In the genomic region with DNA sequence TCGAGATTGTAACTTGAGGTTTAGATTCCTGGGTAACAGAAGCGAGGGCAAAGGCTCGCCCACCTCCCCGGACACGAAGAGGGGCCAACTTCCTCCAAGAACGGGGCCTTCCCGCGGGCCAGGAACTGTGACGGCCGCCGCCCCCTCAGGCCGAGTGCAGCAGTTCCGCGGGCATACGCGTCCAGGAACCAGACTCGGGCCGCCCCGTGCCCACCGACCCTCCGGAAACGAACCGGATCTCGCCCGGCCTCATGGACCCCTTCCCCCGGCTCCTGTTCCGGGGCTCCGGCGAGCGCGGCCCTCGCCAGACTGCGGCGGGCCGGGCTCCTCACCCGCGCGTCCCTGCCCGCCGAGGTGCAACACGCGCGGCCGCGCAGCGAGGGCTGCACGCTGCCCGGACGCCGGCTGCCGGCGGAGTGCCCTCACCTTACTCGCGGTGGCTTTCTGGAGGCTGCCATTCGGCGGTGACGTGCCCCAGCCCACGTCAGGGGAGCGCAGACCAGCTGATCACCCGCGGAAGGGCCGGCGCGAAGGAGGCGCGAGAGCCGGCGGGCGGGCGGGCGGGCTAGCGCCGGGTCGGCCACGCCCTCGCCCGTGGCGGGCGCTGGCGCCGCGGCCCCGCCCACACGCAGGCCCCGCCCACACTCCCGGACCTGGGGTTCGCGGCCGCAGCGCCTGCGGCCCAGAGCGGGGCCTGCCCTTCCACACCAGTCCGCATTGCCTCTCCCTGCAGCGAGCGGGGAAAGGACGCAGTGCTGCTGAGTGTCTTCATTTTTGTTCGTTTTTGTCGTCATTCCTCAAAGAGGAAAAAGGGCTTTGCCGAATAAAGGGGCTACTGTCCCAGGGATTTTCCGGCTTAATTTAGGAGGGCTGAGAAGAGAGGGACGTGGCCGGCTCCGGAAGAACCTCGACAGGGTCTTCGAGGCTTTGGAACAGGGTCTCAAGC, we compare ENCODE assay signal across 8 cellular contexts. TPM values are rescaled to one million over a fixed set of nuclear protein-coding genes. Genes with fewer than 3 reads are reported as not detected.
DNase-seq lines count a peak whose midpoint lies in the region; ATAC-seq and TF ChIP-seq lines count a peak whose summit lies in the region.

Gene XPNPEP1, minus strand, starts transcription at position 536 of the 946 bp plus-strand sequence. Its CDS starts 78 bp downstream, at position 458.

- intact Hi-C loops in mammary epithelial cell (cut with micrococcal nuclease): loop anchor here (2.0 kb wide), 1 partner anchor 38 kb away; no protein-coding TSS in a partner anchor

- H3K4me2 ChIP-seq in mammary epithelial cell (ENCODE audit: insufficient read depth, low read depth, low read length): peak within 1 kb of the TSS; percentile 96

- DNase-seq in NCI-H510A (lab: John Stamatoyannopoulos, UW) (peak; percentile 3), NCI-H510A treated with DMSO at 0.1 percent for 48 hours (lab: John Stamatoyannopoulos, UW) (no peak), NCI-H2107 (lab: John Stamatoyannopoulos, UW) (peak; percentile 7), WERI-Rb-1 (peak; percentile 85), mammary epithelial cell (peak; percentile 81), immature natural killer cell (peak; percentile 90 to 92 (median 92)), smooth muscle cell of the brain vasculature (ENCODE audit: low read depth, low spot score) (peak; percentile 51)

- CTCF ChIA-PET in mammary epithelial cell (lab: Charles Lee; ENCODE audit: low non-redundant PET): interaction anchor here (1.1 kb wide), 1 partner anchor 56 kb away, joined by 9 read pairs; no protein-coding TSS in a partner anchor

- H3K4me1 Mint-ChIP-seq in immature natural killer cell: peaks cover 55 to 59% of the 10 kb centered on the region in 2 donors

- H3K27ac ChIP-seq in WERI-Rb-1 (peak within 1 kb of the TSS; percentile 72), mammary epithelial cell (ENCODE audit: insufficient read depth, low read depth, low read length) (peak within 1 kb of the TSS; percentile 66)

- peak; percentile 93 for ATAC-seq in HG02973 (IDR thresholded peaks at IDR 0.05; ENCODE audit: unreplicated experiment)

- peaks cover 47% of the 10 kb centered on the region for H3K79me2 ChIP-seq in mammary epithelial cell (ENCODE audit: insufficient read depth, low read length)

- peaks cover 10% of the 10 kb centered on the region for H3K4me1 ChIP-seq in mammary epithelial cell (ENCODE audit: insufficient read depth, low read length)

- TF ChIP-seq CTCF in WERI-Rb-1 (IDR thresholded peaks at IDR 0.05; ENCODE audit: low read depth, low read length) (no peak), mammary epithelial cell (conservative IDR thresholded peaks at IDR 0.05 in 1 of 2, IDR thresholded peaks at IDR 0.05 in 1 of 2; ENCODE audit: extremely low read depth in 1 of 2, insufficient read depth in 1 of 2, low read depth in 1 of 2, low read length in 2 of 2) (no peak)

- dilution Hi-C loops in mammary epithelial cell (cut with HindIII; ENCODE audit: low sequenced_read_pairs): no loop called here

- H3K4me3 ChIP-seq in WERI-Rb-1 (ENCODE audit: low read depth, low read length) (peak within 1 kb of the TSS; percentile 93), mammary epithelial cell (replicated peaks in 1 of 3; ENCODE audit: insufficient read depth in 1 of 3, low read depth in 2 of 3, low read length in 3 of 3) (peak within 1 kb of the TSS; percentile 83 to 91 (median 88))

- in situ Hi-C loops in mammary epithelial cell (cut with MboI; ENCODE audit: low sequenced_read_pairs in 2 of 2): no loop called here

- H3K27me3 ChIP-seq in WERI-Rb-1 (ENCODE audit: insufficient read depth, low read depth, severe bottlenecking): no peaks in the 10 kb centered on the region
- no peaks in the 10 kb centered on the region for H3K27me3 ChIP-seq in mammary epithelial cell (ENCODE audit: insufficient read depth, low read length)

- H3K4me3 Mint-ChIP-seq in immature natural killer cell: peak within 1 kb of the TSS; percentile 87 to 94 (median 91)

- H4K20me1 ChIP-seq in mammary epithelial cell (ENCODE audit: insufficient read depth, low read length): no peaks in the 10 kb centered on the region

- H3K36me3 Mint-ChIP-seq in immature natural killer cell: no peaks in the 10 kb centered on the region

- H3K36me3 ChIP-seq in WERI-Rb-1: no peaks in the 10 kb centered on the region; the same call in 1 of the 2 replicates
- no peaks in the 10 kb centered on the region for H3K36me3 ChIP-seq in mammary epithelial cell (ENCODE audit: insufficient read depth, low read length)

- WGBS in mammary epithelial cell (ENCODE audit: low coverage, missing lambda C conversion rate): 3% methylated on average over 14 of the region's 105 CpGs

- H3K9me3 Mint-ChIP-seq in immature natural killer cell: no peaks in the 10 kb centered on the region

- BruUV-seq in mammary epithelial cell (replicated peaks; lab: Mats Ljungman, UMichigan): TSS peak; percentile 53

- H3K27me3 Mint-ChIP-seq in immature natural killer cell (ENCODE audit: low read depth in 3 of 3): peaks cover 0 to 18% (median 12%) of the 10 kb centered on the region in 3 donors

- no peaks in the 10 kb centered on the region for H3K9me3 ChIP-seq in WERI-Rb-1 (ENCODE audit: severe bottlenecking)
- no peaks in the 10 kb centered on the region for H3K9me3 ChIP-seq in mammary epithelial cell (replicated peaks; ENCODE audit: insufficient read depth, low read length)

- H2AFZ ChIP-seq in mammary epithelial cell (ENCODE audit: low read depth, low read length): peak within 1 kb of the TSS; percentile 95

- H3K9ac ChIP-seq in mammary epithelial cell (ENCODE audit: insufficient read depth, low read length): peak within 1 kb of the TSS; percentile 86

- H3K27ac Mint-ChIP-seq in immature natural killer cell: peak within 1 kb of the TSS; percentile 93 to 95 (median 94)

RNA-seq across cellular contexts. Expression of gene XPNPEP1, which starts in this region (rescaled TPM):
- total RNA-seq in mammary epithelial cell: 100 to 1,000 TPM in 1 of 2 donors, 10 to 100 TPM in 1; 68.6 to 127 TPM
- polyA plus RNA-seq in mammary epithelial cell: 152 TPM
- 213 TPM for polyA minus RNA-seq in mammary epithelial cell
- 10 to 100 TPM; 36.4 to 71.7 (median 57.7) TPM for polyA plus RNA-seq in immature natural killer cell
